Comparison of ENCODE assay signal across 1 cellular context in genomic region chrX:46446727-46447378, GRCh38.
TF ChIP-seq lines count a peak whose summit lies in the region.

No MANE protein-coding gene starts in this region.

TF ChIP-seq in HepG2, 621 proteins besides CTCF, POLR2A, EP300 and RAD21 (continued from another document and continues in another):
- no peak for TF ChIP-seq GMEB2 (CRISPR knock-in tag; IDR thresholded peaks at IDR 0.05; ENCODE audit: low read depth)
- no peak for TF ChIP-seq ATF3 (CRISPR knock-in tag; IDR thresholded peaks at IDR 0.05)
- no peak for TF ChIP-seq RERE (CRISPR knock-in tag; IDR thresholded peaks at IDR 0.05; ENCODE audit: low read depth)
- no peak for TF ChIP-seq REL (CRISPR knock-in tag; conservative IDR thresholded peaks at IDR 0.05)
- TF ChIP-seq ZFP41 (CRISPR knock-in tag; IDR thresholded peaks at IDR 0.05; ENCODE audit: borderline replicate concordance): no peak
- TF ChIP-seq SAFB2 (CRISPR knock-in tag; IDR thresholded peaks at IDR 0.05; ENCODE audit: borderline replicate concordance, low read depth): no peak
- 0 out of 2 replicates have a peak, but pooled peaks have one; percentile 23 for TF ChIP-seq ZC3H13 (CRISPR knock-in tag; IDR thresholded peaks at IDR 0.05)
- peak; percentile 58 for TF ChIP-seq PHF20 (CRISPR knock-in tag; IDR thresholded peaks at IDR 0.05)
- TF ChIP-seq SP1 (IDR thresholded peaks at IDR 0.05): no peak
- TF ChIP-seq SP1 (CRISPR knock-in tag; IDR thresholded peaks at IDR 0.05): no peak
- no peak for TF ChIP-seq ZNF761 (CRISPR knock-in tag; conservative IDR thresholded peaks at IDR 0.05)
- no peak for TF ChIP-seq RARG (CRISPR knock-in tag; IDR thresholded peaks at IDR 0.05; ENCODE audit: low read depth)
- no peak for TF ChIP-seq ZNF720 (CRISPR knock-in tag; IDR thresholded peaks at IDR 0.05)
- TF ChIP-seq NFATC3 (CRISPR knock-in tag; IDR thresholded peaks at IDR 0.05): no peak
- no peak for TF ChIP-seq ZNF44 (CRISPR knock-in tag; IDR thresholded peaks at IDR 0.05)
- no peak for TF ChIP-seq TIGD3 (CRISPR knock-in tag; IDR thresholded peaks at IDR 0.05; ENCODE audit: borderline replicate concordance)
- no peak for TF ChIP-seq MED13 (CRISPR knock-in tag; IDR thresholded peaks at IDR 0.05)
- no peak for TF ChIP-seq STAT6 (CRISPR knock-in tag; IDR thresholded peaks at IDR 0.05; ENCODE audit: borderline replicate concordance)
- TF ChIP-seq SRSF9 (IDR thresholded peaks at IDR 0.05; ENCODE audit: borderline replicate concordance, insufficient read depth, low read depth, low read length, poor library complexity, severe bottlenecking): no peak
- no peak for TF ChIP-seq ZBTB8A (CRISPR knock-in tag; IDR thresholded peaks at IDR 0.05; ENCODE audit: borderline replicate concordance, low read depth)
- no peak for TF ChIP-seq KDM6A (CRISPR knock-in tag; IDR thresholded peaks at IDR 0.05; ENCODE audit: low read depth)
- TF ChIP-seq ZFP36L1 (CRISPR knock-in tag; IDR thresholded peaks at IDR 0.05): no peak
- TF ChIP-seq ZSCAN12 (CRISPR knock-in tag; IDR thresholded peaks at IDR 0.05): no peak
- TF ChIP-seq MIER2 (CRISPR knock-in tag; IDR thresholded peaks at IDR 0.05): no peak
- TF ChIP-seq ZIK1 (CRISPR knock-in tag; IDR thresholded peaks at IDR 0.05; ENCODE audit: borderline replicate concordance, low read depth): no peak
- no peak for TF ChIP-seq NFAT5 (CRISPR knock-in tag; IDR thresholded peaks at IDR 0.05)
- TF ChIP-seq ZSCAN22 (CRISPR knock-in tag; IDR thresholded peaks at IDR 0.05): no peak
- no peak for TF ChIP-seq ZNF883 (CRISPR knock-in tag; IDR thresholded peaks at IDR 0.05; ENCODE audit: not compliant biosample characterization)
- no peak for TF ChIP-seq NCOA2 (CRISPR knock-in tag; IDR thresholded peaks at IDR 0.05)
- 0 out of 2 replicates have a peak, but pooled peaks have one; percentile 34 for TF ChIP-seq DRAP1 (CRISPR knock-in tag; IDR thresholded peaks at IDR 0.05)
- peak; percentile 97 for TF ChIP-seq NR2C2 (CRISPR knock-in tag; IDR thresholded peaks at IDR 0.05; ENCODE audit: borderline replicate concordance)
- TF ChIP-seq NCOA1 (CRISPR knock-in tag; IDR thresholded peaks at IDR 0.05): no peak
- TF ChIP-seq MBD4 (IDR thresholded peaks at IDR 0.05; ENCODE audit: borderline replicate concordance, low read length): no peak
- no peak for TF ChIP-seq TERF1 (CRISPR knock-in tag; IDR thresholded peaks at IDR 0.05)
- TF ChIP-seq CHD4 (IDR thresholded peaks at IDR 0.05; ENCODE audit: borderline replicate concordance, low read length): no peak
- no peak for TF ChIP-seq GLI4 (CRISPR knock-in tag; IDR thresholded peaks at IDR 0.05; ENCODE audit: borderline replicate concordance)
- TF ChIP-seq TOPORS (CRISPR knock-in tag; IDR thresholded peaks at IDR 0.05): no peak
- TF ChIP-seq ISL2 (CRISPR knock-in tag; IDR thresholded peaks at IDR 0.05): no peak
- TF ChIP-seq MAX (IDR thresholded peaks at IDR 0.05): peak; percentile 50; the same call in 1 of the 2 replicates
- no peak for TF ChIP-seq RFX5 (IDR thresholded peaks at IDR 0.05; ENCODE audit: low read depth, low read length)
- TF ChIP-seq SETDB1 (CRISPR knock-in tag; IDR thresholded peaks at IDR 0.05; ENCODE audit: borderline replicate concordance): no peak
- TF ChIP-seq RAD51 (IDR thresholded peaks at IDR 0.05; ENCODE audit: borderline replicate concordance): no peak
